Comparison of ENCODE assay signal across 1 cellular context in genomic region chr16:15649727-15650018, GRCh38.
TF ChIP-seq lines count a peak whose summit lies in the region.

No MANE protein-coding gene starts in this region.

TF ChIP-seq in HepG2, 621 proteins besides CTCF, POLR2A, EP300 and RAD21 (continued from another document):
- TF ChIP-seq ZBTB34 (CRISPR knock-in tag; IDR thresholded peaks at IDR 0.05), result no peak; the same call in 1 of the 2 replicates
- TF ChIP-seq ATAD3A (CRISPR knock-in tag; IDR thresholded peaks at IDR 0.05), result no peak
- no peak for TF ChIP-seq SRSF4 (IDR thresholded peaks at IDR 0.05; ENCODE audit: low read depth, low read length, poor library complexity, severe bottlenecking)
- no peak for TF ChIP-seq ZC3H4 (CRISPR knock-in tag; IDR thresholded peaks at IDR 0.05; ENCODE audit: borderline replicate concordance)
- no peak for TF ChIP-seq ZHX1 (CRISPR knock-in tag; IDR thresholded peaks at IDR 0.05; ENCODE audit: low read depth)
- no peak for TF ChIP-seq RFXAP (CRISPR knock-in tag; IDR thresholded peaks at IDR 0.05; ENCODE audit: borderline replicate concordance)
